ENCODE assay signal across 42 cellular contexts in genomic region chr2:170761572-170761971, GRCh38. TPM values are rescaled to one million over a fixed set of nuclear protein-coding genes. Genes with fewer than 3 reads are reported as not detected.
"Had no signal": no experiment of that assay in that cellular context is flagged by ENCODE, and none has a peak within 500 bp of the region (broad histone marks: within the 10 kb centered on the region; RNA-seq: fewer than 3 reads in every experiment).

No MANE protein-coding gene starts in this region.

- H3K27me3 Mint-ChIP-seq: activated naive CD8-positive, alpha-beta T cell treated with anti-CD3 and anti-CD28 coated beads for 36 hours; central memory CD8-positive, alpha-beta T cell had no signal

- H3K9me3 ChIP-seq: adrenal gland, ascending aorta, body of pancreas, breast epithelium had no signal

- FAIRE-seq: astrocyte, bronchial epithelial cell had no signal

- H3K4me1 Mint-ChIP-seq: activated naive CD8-positive, alpha-beta T cell treated with anti-CD3 and anti-CD28 coated beads, Interleukin-2, amount 50 U/mL, for 24 hours; activated T-helper 17 cell treated with anti-CD3 and anti-CD28 coated beads, Interleukin-2, amount 50 U/mL, for 72 hours; central memory CD8-positive, alpha-beta T cell had no signal

- H3K27ac Mint-ChIP-seq: activated naive CD4-positive, alpha-beta T cell treated with anti-CD3 and anti-CD28 coated beads for 36 hours; activated naive CD4-positive, alpha-beta T cell treated with anti-CD3 and anti-CD28 coated beads, Interleukin-2, amount 10 ng/mL, durations not matched to agents 7 days and 5 days; activated naive CD4-positive, alpha-beta T cell treated with anti-CD3 and anti-CD28 coated beads, Interleukin-2, amount 50 U/mL, for 24 hours; activated naive CD4-positive, alpha-beta T cell treated with anti-CD3 and anti-CD28 coated beads, Interleukin-2, amount 50 U/mL, for 72 hours; activated naive CD8-positive, alpha-beta T cell; activated naive CD8-positive, alpha-beta T cell treated with anti-CD3 and anti-CD28 coated beads for 36 hours; activated naive CD8-positive, alpha-beta T cell treated with anti-CD3 and anti-CD28 coated beads, Interleukin-2, amount 10 ng/mL, durations not matched to agents 7 days and 5 days; activated naive CD8-positive, alpha-beta T cell treated with anti-CD3 and anti-CD28 coated beads, Interleukin-2, amount 50 U/mL, for 24 hours; activated T-cell treated with anti-CD3 and anti-CD28 coated beads, Interleukin-2, amount 50 U/mL, for 24 hours; activated T-cell treated with anti-CD3 and anti-CD28 coated beads, Interleukin-2, amount 50 U/mL, for 72 hours; activated T-helper 1 cell treated with anti-CD3 and anti-CD28 coated beads, Interleukin-12 subunit alpha, Interleukin-12 subunit beta, Interleukin-2, Interleukin-4 antibody, amounts not matched to agents 30 ng/mL and 10 ng/mL and 1 ng/mL, durations not matched to agents 14 hours and 24 hours and 36 hours; activated T-helper 17 cell treated with anti-CD3 and anti-CD28 coated beads, Interleukin-2, amount 50 U/mL, for 72 hours; activated T-helper 2 cell treated with anti-CD3 and anti-CD28 coated beads, Interferon-gamma antibody, Interleukin-2, Interleukin-4, amounts not matched to agents 10 μg/mL and 5 μg/mL and 100 μg/mL, durations not matched to agents 14 hours and 24 hours and 36 hours; brain had no signal

- DNase-seq: activated effector memory CD4-positive, alpha-beta T cell treated with anti-CD3 and anti-CD28 coated beads, Interleukin-2, amount 50 U/mL, for 16 hours; activated effector memory CD4-positive, alpha-beta T cell treated with Interleukin-2 at 50 U/mL for 16 hours; activated gamma-delta T cell; activated gamma-delta T cell treated with Interleukin-2 at 50 U/mL for 16 hours; activated naive CD4-positive, alpha-beta T cell; activated naive CD4-positive, alpha-beta T cell treated with anti-CD3 and anti-CD28 coated beads for 36 hours; activated naive CD4-positive, alpha-beta T cell treated with anti-CD3 and anti-CD28 coated beads, Interleukin-2, amount 10 ng/mL, durations not matched to agents 7 days and 5 days; activated naive CD4-positive, alpha-beta T cell treated with anti-CD3 and anti-CD28 coated beads, Interleukin-2, amount 50 U/mL, for 16 hours; activated naive CD4-positive, alpha-beta T cell treated with Interleukin-2 at 50 U/mL for 16 hours; activated naive CD8-positive, alpha-beta T cell treated with anti-CD3 and anti-CD28 coated beads for 36 hours; activated naive CD8-positive, alpha-beta T cell treated with anti-CD3 and anti-CD28 coated beads, Interleukin-2, amount 10 ng/mL, durations not matched to agents 7 days and 5 days; activated naive CD8-positive, alpha-beta T cell treated with anti-CD3 and anti-CD28 coated beads, Interleukin-2, amount 50 U/mL, for 24 hours; activated T-cell treated with anti-CD3 and anti-CD28 coated beads, Interleukin-2, amount 50 U/mL, for 1 hour; activated T-cell treated with anti-CD3 and anti-CD28 coated beads, Interleukin-2, amount 50 U/mL, for 24 hours; activated T-cell treated with anti-CD3 and anti-CD28 coated beads, Interleukin-2, amount 50 U/mL, for 4 hours; activated T-cell treated with anti-CD3 and anti-CD28 coated beads, Interleukin-2, amount 50 U/mL, for 48 hours; activated T-cell treated with anti-CD3 and anti-CD28 coated beads, Interleukin-2, amount 50 U/mL, for 72 hours; adrenal gland; amniotic stem cell; amygdala; anterior cingulate cortex; aorta; body of pancreas; brain microvascular endothelial cell; caudate nucleus; central memory CD4-positive, alpha-beta T cell; cerebellar nuclear complex had no signal

- H3K4me1 ChIP-seq: adrenal gland, ascending aorta, breast epithelium had no signal

- H3K27me3 ChIP-seq: adrenal gland, ascending aorta, body of pancreas, brain microvascular endothelial cell, breast epithelium, cardiac muscle cell had no signal

- H3K36me3 Mint-ChIP-seq: activated naive CD4-positive, alpha-beta T cell treated with anti-CD3 and anti-CD28 coated beads, Interleukin-2, amount 10 ng/mL, durations not matched to agents 7 days and 5 days; activated naive CD4-positive, alpha-beta T cell treated with anti-CD3 and anti-CD28 coated beads, Interleukin-2, amount 50 U/mL, for 24 hours; activated naive CD4-positive, alpha-beta T cell treated with anti-CD3 and anti-CD28 coated beads, Interleukin-2, amount 50 U/mL, for 72 hours; activated naive CD8-positive, alpha-beta T cell; activated naive CD8-positive, alpha-beta T cell treated with anti-CD3 and anti-CD28 coated beads for 36 hours; activated naive CD8-positive, alpha-beta T cell treated with anti-CD3 and anti-CD28 coated beads, Interleukin-2, amount 10 ng/mL, durations not matched to agents 7 days and 5 days; brain had no signal

- H3K36me3 ChIP-seq: adrenal gland, ascending aorta, brain microvascular endothelial cell, breast epithelium, cardiac muscle cell had no signal

- ATAC-seq: activated naive CD4-positive, alpha-beta T cell treated with anti-CD3 and anti-CD28 coated beads, Interleukin-2, amount 50 U/mL, for 72 hours; activated naive CD8-positive, alpha-beta T cell treated with anti-CD3 and anti-CD28 coated beads, Interleukin-2, amount 50 U/mL, for 24 hours; activated T-cell treated with anti-CD3 and anti-CD28 coated beads, Interleukin-2, amount 50 U/mL, for 4 hours; activated T-cell treated with anti-CD3 and anti-CD28 coated beads, Interleukin-2, amount 50 U/mL, for 72 hours; activated T-helper 17 cell treated with anti-CD3 and anti-CD28 coated beads, Interleukin-2, amount 50 U/mL, for 72 hours; body of pancreas had no signal

- H3K4me3 ChIP-seq: adrenal gland, ascending aorta, body of pancreas, breast epithelium, cardiac muscle cell had no signal

- H3K9me3 Mint-ChIP-seq: activated naive CD4-positive, alpha-beta T cell treated with anti-CD3 and anti-CD28 coated beads for 36 hours; activated naive CD4-positive, alpha-beta T cell treated with anti-CD3 and anti-CD28 coated beads, Interleukin-2, amount 10 ng/mL, durations not matched to agents 7 days and 5 days; activated naive CD4-positive, alpha-beta T cell treated with anti-CD3 and anti-CD28 coated beads, Interleukin-2, amount 50 U/mL, for 24 hours; activated naive CD4-positive, alpha-beta T cell treated with anti-CD3 and anti-CD28 coated beads, Interleukin-2, amount 50 U/mL, for 72 hours; activated naive CD8-positive, alpha-beta T cell treated with anti-CD3 and anti-CD28 coated beads for 36 hours; activated naive CD8-positive, alpha-beta T cell treated with anti-CD3 and anti-CD28 coated beads, Interleukin-2, amount 10 ng/mL, durations not matched to agents 7 days and 5 days; activated naive CD8-positive, alpha-beta T cell treated with anti-CD3 and anti-CD28 coated beads, Interleukin-2, amount 50 U/mL, for 24 hours; activated T-cell treated with anti-CD3 and anti-CD28 coated beads, Interleukin-2, amount 50 U/mL, for 24 hours; activated T-cell treated with anti-CD3 and anti-CD28 coated beads, Interleukin-2, amount 50 U/mL, for 4 hours; activated T-cell treated with anti-CD3 and anti-CD28 coated beads, Interleukin-2, amount 50 U/mL, for 72 hours; activated T-helper 1 cell treated with anti-CD3 and anti-CD28 coated beads, Interleukin-12 subunit alpha, Interleukin-12 subunit beta, Interleukin-2, Interleukin-4 antibody, amounts not matched to agents 30 ng/mL and 10 ng/mL and 1 ng/mL, durations not matched to agents 14 hours and 24 hours and 36 hours; activated T-helper 17 cell treated with anti-CD3 and anti-CD28 coated beads, Interleukin-2, amount 50 U/mL, for 72 hours; activated T-helper 2 cell treated with anti-CD3 and anti-CD28 coated beads, Interferon-gamma antibody, Interleukin-2, Interleukin-4, amounts not matched to agents 10 μg/mL and 5 μg/mL and 100 μg/mL, durations not matched to agents 14 hours and 24 hours and 36 hours; brain; central memory CD8-positive, alpha-beta T cell had no signal

- H3K27ac ChIP-seq: adrenal gland, ascending aorta, body of pancreas, brain microvascular endothelial cell, breast epithelium, cardiac muscle cell had no signal

- H3K4me3 Mint-ChIP-seq: activated naive CD4-positive, alpha-beta T cell treated with anti-CD3 and anti-CD28 coated beads for 36 hours; activated naive CD4-positive, alpha-beta T cell treated with anti-CD3 and anti-CD28 coated beads, Interleukin-2, amount 10 ng/mL, durations not matched to agents 7 days and 5 days; activated naive CD4-positive, alpha-beta T cell treated with anti-CD3 and anti-CD28 coated beads, Interleukin-2, amount 50 U/mL, for 24 hours; activated naive CD8-positive, alpha-beta T cell; activated naive CD8-positive, alpha-beta T cell treated with anti-CD3 and anti-CD28 coated beads for 36 hours; activated naive CD8-positive, alpha-beta T cell treated with anti-CD3 and anti-CD28 coated beads, Interleukin-2, amount 10 ng/mL, durations not matched to agents 7 days and 5 days; activated naive CD8-positive, alpha-beta T cell treated with anti-CD3 and anti-CD28 coated beads, Interleukin-2, amount 50 U/mL, for 24 hours; activated T-cell treated with anti-CD3 and anti-CD28 coated beads, Interleukin-2, amount 50 U/mL, for 24 hours; activated T-cell treated with anti-CD3 and anti-CD28 coated beads, Interleukin-2, amount 50 U/mL, for 4 hours; activated T-cell treated with anti-CD3 and anti-CD28 coated beads, Interleukin-2, amount 50 U/mL, for 72 hours; activated T-helper 1 cell treated with anti-CD3 and anti-CD28 coated beads, Interleukin-12 subunit alpha, Interleukin-12 subunit beta, Interleukin-2, Interleukin-4 antibody, amounts not matched to agents 30 ng/mL and 10 ng/mL and 1 ng/mL, durations not matched to agents 14 hours and 24 hours and 36 hours; activated T-helper 17 cell treated with anti-CD3 and anti-CD28 coated beads, Interleukin-2, amount 50 U/mL, for 72 hours; brain; central memory CD8-positive, alpha-beta T cell had no signal

RNA-seq across cellular contexts. Expression of gene ERICH2, which starts 8.6 kb away (rescaled TPM):
- total RNA-seq: activated naive CD4-positive, alpha-beta T cell treated with anti-CD3 and anti-CD28 coated beads for 36 hours; activated naive CD4-positive, alpha-beta T cell treated with anti-CD3 and anti-CD28 coated beads, Interleukin-2, amount 50 U/mL, for 72 hours; activated naive CD8-positive, alpha-beta T cell treated with anti-CD3 and anti-CD28 coated beads, Interleukin-2, amount 10 ng/mL, durations not matched to agents 7 days and 5 days; activated T-cell treated with anti-CD3 and anti-CD28 coated beads, Interleukin-2, amount 50 U/mL, for 4 hours; activated T-helper 1 cell treated with anti-CD3 and anti-CD28 coated beads, Interleukin-12 subunit alpha, Interleukin-12 subunit beta, Interleukin-2, Interleukin-4 antibody, amounts not matched to agents 30 ng/mL and 10 ng/mL and 1 ng/mL, durations not matched to agents 14 hours and 24 hours and 36 hours; activated T-helper 17 cell treated with anti-CD3 and anti-CD28 coated beads, Interleukin-2, amount 50 U/mL, for 72 hours; activated T-helper 2 cell treated with anti-CD3 and anti-CD28 coated beads, Interferon-gamma antibody, Interleukin-2, Interleukin-4, amounts not matched to agents 10 μg/mL and 5 μg/mL and 100 μg/mL, durations not matched to agents 14 hours and 24 hours and 36 hours; ascending aorta; body of pancreas; cerebellum had no signal

RNA-seq across cellular contexts. Expression of gene SP5, which starts 46.4 kb away (rescaled TPM):
- total RNA-seq: activated naive CD4-positive, alpha-beta T cell treated with anti-CD3 and anti-CD28 coated beads for 36 hours; activated naive CD8-positive, alpha-beta T cell treated with anti-CD3 and anti-CD28 coated beads for 36 hours; activated naive CD8-positive, alpha-beta T cell treated with anti-CD3 and anti-CD28 coated beads, Interleukin-2, amount 10 ng/mL, durations not matched to agents 7 days and 5 days; activated T-cell treated with anti-CD3 and anti-CD28 coated beads, Interleukin-2, amount 50 U/mL, for 4 hours; activated T-helper 1 cell treated with anti-CD3 and anti-CD28 coated beads, Interleukin-12 subunit alpha, Interleukin-12 subunit beta, Interleukin-2, Interleukin-4 antibody, amounts not matched to agents 30 ng/mL and 10 ng/mL and 1 ng/mL, durations not matched to agents 14 hours and 24 hours and 36 hours; bronchial epithelial cell; chondrocyte had no signal
- polyA plus RNA-seq: aorta, cardiac muscle cell had no signal

RNA-seq across cellular contexts. Expression of gene GAD1, which starts 55.1 kb away (rescaled TPM):
- total RNA-seq: body of pancreas, chondrocyte had no signal
